Comparison of ENCODE assay signal across 8 cellular contexts in the genomic region with DNA sequence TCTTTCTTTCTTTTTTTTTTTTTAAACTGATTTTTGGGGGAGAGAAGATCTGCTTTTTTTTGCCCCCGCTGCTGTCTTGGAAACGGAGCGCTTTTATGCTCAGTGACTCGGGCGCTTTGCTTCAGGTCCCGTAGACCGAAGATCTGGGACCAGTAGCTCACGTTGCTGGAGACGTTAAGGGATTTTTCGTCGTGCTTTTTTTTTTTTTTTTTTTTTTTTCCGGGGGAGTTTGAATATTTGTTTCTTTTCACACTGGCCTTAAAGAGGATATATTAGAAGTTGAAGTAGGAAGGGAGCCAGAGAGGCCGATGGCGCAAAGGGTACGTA.
DNase-seq lines count a peak whose midpoint lies in the region; ATAC-seq and TF ChIP-seq lines count a peak whose summit lies in the region.

No MANE protein-coding gene starts in this region.

- H3K9ac ChIP-seq in muscle layer of colon (ENCODE audit: low read length) = peak overlapping the region; percentile 99

- in situ Hi-C loops in GM13977 (cut with MboI; ENCODE audit: low pct_unique_long_range_greater_than_20kb, low sequenced_read_pairs, unreplicated experiment) = loop anchor here (25.0 kb wide), 1 partner anchor 152 kb away; no protein-coding TSS in a partner anchor

- H3K27ac ChIP-seq in ACC112 (ENCODE audit: low read depth, low read length) (peak overlapping the region; percentile 72), cingulate gyrus (ENCODE audit: low read depth, low read length) (peak overlapping the region; percentile 84), muscle layer of colon (ENCODE audit: low read depth, low read length) (peak overlapping the region; percentile 94)

- peak overlapping the region; percentile 96 for H3K4me3 ChIP-seq in ACC112 (ENCODE audit: low read depth, low read length)
- peak overlapping the region; percentile 61 to 88 for H3K4me3 ChIP-seq in muscle layer of colon (ENCODE audit: low read depth in 1 of 2, low read length in 2 of 2)

- H2AFZ ChIP-seq in ACC112 (ENCODE audit: low read length, unreplicated experiment) = peak overlapping the region; percentile 74

- H3K27me3 ChIP-seq in ACC112 (ENCODE audit: insufficient read depth, low read length) (no peaks in the 10 kb centered on the region), muscle layer of colon (ENCODE audit: control insufficient read depth in 1 of 2, insufficient read depth in 2 of 2, low read length in 2 of 2) (no peaks in the 10 kb centered on the region)

- DNase-seq in HuH-7.5 (ENCODE audit: low spot score) (peak; percentile 36), GM13977 (ENCODE audit: low spot score) (no peak)

- H3K4me1 ChIP-seq in ACC112 (ENCODE audit: control insufficient read depth, insufficient read depth, low read length, unreplicated experiment) = no peaks in the 10 kb centered on the region
- H3K4me1 ChIP-seq in muscle layer of colon (ENCODE audit: insufficient read depth, low read length) = peaks cover 11% of the 10 kb centered on the region

- TF ChIP-seq CTCF in GM13977 (IDR thresholded peaks at IDR 0.05; ENCODE audit: extremely low read depth, insufficient read depth, missing control alignments) = no peak

- H3K36me3 ChIP-seq in ACC112 (ENCODE audit: insufficient read depth, low read length) (no peaks in the 10 kb centered on the region), muscle layer of colon (ENCODE audit: insufficient read depth, low read length) (peaks cover 21% of the 10 kb centered on the region)

- ATAC-seq in HG02885 (IDR thresholded peaks at IDR 0.05; ENCODE audit: poor library complexity, unreplicated experiment) (no peak), HG02798 (IDR thresholded peaks at IDR 0.05; ENCODE audit: poor library complexity, unreplicated experiment) (no peak), GM18858 (IDR thresholded peaks at IDR 0.05; ENCODE audit: unreplicated experiment) (no peak)

- peaks cover 46% of the 10 kb centered on the region for H3K79me2 ChIP-seq in ACC112 (ENCODE audit: control insufficient read depth, insufficient read depth, low read length, unreplicated experiment)

- H3K9me3 ChIP-seq in muscle layer of colon (ENCODE audit: low read length) = no peaks in the 10 kb centered on the region
